31 cellular contexts compared by ENCODE assay signal in the genomic region with DNA sequence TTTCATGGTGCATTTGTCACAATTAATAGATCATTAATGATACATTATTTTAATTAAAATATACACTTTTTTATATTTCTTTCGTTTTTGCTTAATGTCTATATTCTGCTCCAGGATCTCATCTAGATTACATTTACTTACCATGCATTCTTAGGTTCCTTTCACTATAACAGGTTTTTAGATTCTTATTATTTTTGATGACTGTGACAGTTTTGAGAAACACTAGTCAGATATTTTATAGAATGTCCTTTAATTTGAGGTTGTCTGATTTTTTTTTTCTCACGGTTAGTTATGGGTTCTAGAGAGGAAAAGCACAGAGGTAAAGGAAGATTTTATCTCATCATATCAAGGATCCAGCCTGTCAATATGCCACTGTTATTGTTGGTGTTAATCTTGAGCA.
"Had no signal": no experiment of that assay in that cellular context is flagged by ENCODE, and none has a peak within 500 bp of the region (broad histone marks: within the 10 kb centered on the region; RNA-seq: fewer than 3 reads in every experiment).

No MANE protein-coding gene starts in this region.

- H3K27ac ChIP-seq: neural progenitor cell, ovary, parathyroid adenoma, psoas muscle, skin epidermis, spleen, suprapubic skin, testis, tibial artery, transverse colon, upper lobe of right lung, uterus had no signal

- H3K79me2 ChIP-seq: parathyroid adenoma had no signal

- H3K9ac ChIP-seq: neural progenitor cell, parathyroid adenoma had no signal

- H3K27me3 ChIP-seq: neural progenitor cell, ovary, spleen, suprapubic skin, testis, tibial artery, transverse colon, upper lobe of right lung, uterus had no signal

- H3K27me3 Mint-ChIP-seq: progenitor cell of endocrine pancreas; stimulated activated memory B cell treated with anti-CD40 and anti-IgM and Interleukin-4, amounts not matched to agents 10 μg/mL and 1 μg/mL and 100 μg/mL, for 72 hours; stimulated activated naive CD8-positive, alpha-beta T cell treated with anti-CD3 and anti-CD28 coated beads, Interleukin-15, amount 100 ng/mL, for 72 hours; type B pancreatic cell had no signal

- H3K9me3 Mint-ChIP-seq: nephron, neural progenitor cell, type B pancreatic cell had no signal

- H3K9me3 ChIP-seq: ovary, psoas muscle, suprapubic skin, testis, tibial artery, transverse colon, upper lobe of right lung, uterus had no signal

- H3K36me3 Mint-ChIP-seq: neural progenitor cell; stimulated activated memory B cell treated with anti-CD40 and anti-IgM and Interleukin-4, amounts not matched to agents 10 μg/mL and 1 μg/mL and 100 μg/mL, for 72 hours; type B pancreatic cell had no signal

- DNase-seq: natural killer cell; occipital lobe; ovary; posterior cingulate gyrus; psoas muscle; right cardiac atrium; spleen; stimulated activated CD4-positive, alpha-beta T cell treated with anti-CD3 and anti-CD28 coated beads, Interleukin-12 subunit alpha, Interleukin-12 subunit beta, amount 100 ng/mL, for 4 hours; stimulated activated CD4-positive, alpha-beta T cell treated with anti-CD3 and anti-CD28 coated beads, Interleukin-1b, Interleukin-23, amount 100 ng/mL, for 48 hours; stimulated activated CD4-positive, alpha-beta T cell treated with anti-CD3 and anti-CD28 coated beads, Interleukin-4, amount 100 ng/mL, for 1 hour; stimulated activated CD4-positive, alpha-beta T cell treated with anti-CD3 and anti-CD28 coated beads, Interleukin-4, amount 100 ng/mL, for 4 hours; stimulated activated CD8-positive, alpha-beta memory T cell treated with anti-CD3 and anti-CD28 coated beads, Interleukin-4, amount 100 ng/mL, for 48 hours; stimulated activated naive CD4-positive, alpha-beta T cell; stimulated activated naive CD8-positive, alpha-beta T cell treated with anti-CD3 and anti-CD28 coated beads, Interleukin-15, amount 100 ng/mL, for 72 hours; stimulated activated naive CD8-positive, alpha-beta T cell treated with anti-CD3 and anti-CD28 coated beads, Interleukin-15, Interleukin-2, amounts not matched to agents 100 U/mL and 50 U/mL, for 24 hours; substantia nigra; testis; tibial artery; transverse colon; upper lobe of right lung; uterus had no signal

- H3K4me1 Mint-ChIP-seq: natural killer cell; nephron; neural progenitor cell; stimulated activated memory B cell treated with anti-CD40 and anti-IgM and Interleukin-4, amounts not matched to agents 10 μg/mL and 1 μg/mL and 100 μg/mL, for 72 hours; stimulated activated naive CD8-positive, alpha-beta T cell treated with anti-CD3 and anti-CD28 coated beads, Interleukin-15, amount 100 ng/mL, for 72 hours had no signal

- H3K4me3 ChIP-seq: neural progenitor cell, ovary, psoas muscle, skin epidermis, smooth muscle cell, spleen, suprapubic skin, testis, tibial artery, transverse colon, upper lobe of right lung, uterus had no signal

- H2AFZ ChIP-seq: parathyroid adenoma had no signal

- H3K4me2 ChIP-seq: neural progenitor cell, smooth muscle cell had no signal

- H3K27ac Mint-ChIP-seq: natural killer cell; nephron; neural progenitor cell; progenitor cell of endocrine pancreas; stimulated activated memory B cell treated with anti-CD40 and anti-IgM and Interleukin-4, amounts not matched to agents 10 μg/mL and 1 μg/mL and 100 μg/mL, for 72 hours; stimulated activated naive CD8-positive, alpha-beta T cell treated with anti-CD3 and anti-CD28 coated beads, Interleukin-15, amount 100 ng/mL, for 72 hours; type B pancreatic cell had no signal

- ATAC-seq: natural killer cell; psoas muscle; right cardiac atrium; sciatic nerve; stimulated activated memory B cell treated with anti-CD40 and anti-IgM and Interleukin-4, amounts not matched to agents 10 μg/mL and 1 μg/mL and 100 μg/mL, for 72 hours; stimulated activated naive CD8-positive, alpha-beta T cell treated with anti-CD3 and anti-CD28 coated beads, Interleukin-15, amount 100 ng/mL, for 72 hours; stimulated activated naive CD8-positive, alpha-beta T cell treated with anti-CD3 and anti-CD28 coated beads, Interleukin-15, Interleukin-2, amounts not matched to agents 100 U/mL and 50 U/mL, for 24 hours; upper lobe of right lung had no signal

- H3K4me1 ChIP-seq: neural progenitor cell, parathyroid adenoma, psoas muscle, spleen, suprapubic skin, testis, tibial artery, transverse colon, upper lobe of right lung, uterus had no signal

- H3K36me3 ChIP-seq: neural progenitor cell, ovary, spleen, suprapubic skin, tibial artery, transverse colon, upper lobe of right lung had no signal

- H3K4me3 Mint-ChIP-seq: natural killer cell; nephron; neural progenitor cell; stimulated activated memory B cell treated with anti-CD40 and anti-IgM and Interleukin-4, amounts not matched to agents 10 μg/mL and 1 μg/mL and 100 μg/mL, for 72 hours; stimulated activated naive CD8-positive, alpha-beta T cell treated with anti-CD3 and anti-CD28 coated beads, Interleukin-15, amount 100 ng/mL, for 72 hours; type B pancreatic cell had no signal
